5 cellular contexts compared by ENCODE assay signal in genomic region chr19:22041151-22041550, GRCh38. TPM values are rescaled to one million over a fixed set of nuclear protein-coding genes. Genes with fewer than 3 reads are reported as not detected.
"Had no signal": no experiment of that assay in that cellular context is flagged by ENCODE, and none has a peak within 500 bp of the region (broad histone marks: within the 10 kb centered on the region; RNA-seq: fewer than 3 reads in every experiment).

No MANE protein-coding gene starts in this region.

RNA-seq across cellular contexts. Expression of gene ZNF257, which starts 11.1 kb away (rescaled TPM):
- total RNA-seq: ascending aorta, astrocyte, cardiac muscle cell, chondrocyte had no signal

RNA-seq across cellular contexts. Expression of gene ZNF208, which starts 30.4 kb away (rescaled TPM):
- total RNA-seq: activated T-helper 1 cell treated with anti-CD3 and anti-CD28 coated beads, Interleukin-12 subunit alpha, Interleukin-12 subunit beta, Interleukin-2, Interleukin-4 antibody, amounts not matched to agents 30 ng/mL and 10 ng/mL and 1 ng/mL, durations not matched to agents 14 hours and 24 hours and 36 hours; cardiac muscle cell; chondrocyte had no signal
